8 cellular contexts compared by ENCODE assay signal in the genomic region with DNA sequence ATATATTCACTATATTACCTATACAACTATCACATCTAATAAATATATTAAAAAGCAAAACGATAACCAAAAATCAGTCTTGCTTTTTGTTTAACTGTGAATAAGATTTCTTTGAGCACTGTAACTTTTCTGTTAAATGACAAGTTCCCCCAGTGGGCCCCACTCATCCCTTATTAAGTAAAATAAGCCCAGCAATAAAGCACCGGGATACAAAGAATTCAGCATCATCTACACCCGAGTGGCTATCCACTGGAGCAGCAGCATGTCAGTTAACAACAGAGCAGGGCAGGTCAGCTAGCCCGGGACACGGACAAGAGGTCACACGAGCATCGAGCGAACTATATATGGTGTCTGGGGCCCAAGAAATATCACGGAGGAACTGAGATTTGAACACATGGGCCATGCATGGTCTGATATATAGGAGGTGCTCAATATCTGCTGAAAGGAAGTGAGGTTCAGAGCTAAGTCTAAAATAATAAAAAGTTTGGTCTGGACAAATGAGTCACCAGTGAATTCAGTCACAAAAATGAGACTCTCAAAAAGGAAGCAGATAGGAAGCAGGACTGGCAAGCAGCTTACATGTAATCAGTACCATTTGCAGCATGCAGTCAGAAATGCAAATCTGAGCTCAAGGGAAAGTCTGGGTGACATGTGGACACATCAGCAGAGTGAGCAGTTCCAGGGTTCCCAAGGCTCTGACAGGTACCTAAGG. TPM values are rescaled to one million over a fixed set of nuclear protein-coding genes. Genes with fewer than 3 reads are reported as not detected.
DNase-seq lines count a peak whose midpoint lies in the region; ATAC-seq and TF ChIP-seq lines count a peak whose summit lies in the region.

No MANE protein-coding gene starts in this region.

- H3K79me2 ChIP-seq in Loucy (ENCODE audit: insufficient read depth, low read length): peaks cover 10% of the 10 kb centered on the region; the same call in 1 of the 2 replicates

- H2AFZ ChIP-seq in Loucy (ENCODE audit: low read length): no peak overlapping the region

- ATAC-seq in GM18505 (IDR thresholded peaks at IDR 0.05; ENCODE audit: unreplicated experiment) (peak; percentile 57), GM21723 (IDR thresholded peaks at IDR 0.05; ENCODE audit: unreplicated experiment) (peak; percentile 63)

- no peaks in the 10 kb centered on the region for H3K9me3 ChIP-seq in Loucy (ENCODE audit: insufficient read depth, low read depth, low read length)

- no peaks in the 10 kb centered on the region for H3K27me3 ChIP-seq in Loucy (ENCODE audit: insufficient read depth, low read length, poor library complexity, severe bottlenecking)

- H3K4me3 ChIP-seq in Loucy (ENCODE audit: low read length, poor library complexity, severe bottlenecking): no peak overlapping the region

- no peak overlapping the region for H3K9ac ChIP-seq in Loucy (ENCODE audit: low read depth, low read length, poor library complexity, severe bottlenecking)

- H3K4me1 ChIP-seq in Loucy (ENCODE audit: insufficient read depth, low read length, poor library complexity, severe bottlenecking): peaks cover 41% of the 10 kb centered on the region

- H3F3A ChIP-seq in Loucy (ENCODE audit: low read depth): no peaks in the 10 kb centered on the region

- peak overlapping the region; percentile 10 for H3K4me2 ChIP-seq in Loucy (ENCODE audit: low read depth, low read length, poor library complexity, severe bottlenecking)

- H3K9me2 ChIP-seq in Loucy (replicated peaks; ENCODE audit: low read depth, low read length): no peaks in the 10 kb centered on the region

- TF ChIP-seq CTCF in Loucy (conservative IDR thresholded peaks at IDR 0.05; ENCODE audit: low read length): no peak

- no peaks in the 10 kb centered on the region for H3K36me3 ChIP-seq in Loucy (ENCODE audit: insufficient read depth, low read length)

- peak; percentile 50 for TF ChIP-seq POLR2A in GM18505 (IDR thresholded peaks at IDR 0.05; ENCODE audit: borderline replicate concordance, extremely low read depth, insufficient read depth, insufficient read length)

- H4K20me1 ChIP-seq in Loucy (ENCODE audit: insufficient read depth, low read length, poor library complexity, severe bottlenecking): peaks cover 3% of the 10 kb centered on the region

- DNase-seq in fibroblast of gingiva (ENCODE audit: low read depth): peak; percentile 73
- no peak for DNase-seq in NCI-H1048 (lab: John Stamatoyannopoulos, UW)
- DNase-seq in posterior vena cava (ENCODE audit: low spot score): no peak
- DNase-seq in NCI-H82 treated with DMSO at 0.1 percent for 48 hours (lab: John Stamatoyannopoulos, UW; ENCODE audit: unreplicated experiment): no peak
- DNase-seq in NCI-H187 treated with DMSO at 0.1 percent for 48 hours (lab: John Stamatoyannopoulos, UW): no peak

- intact Hi-C loops in posterior vena cava (cut with DNase I): no loop called here

RNA-seq across cellular contexts. Expression of a gene that starts 4.1 kb away (rescaled TPM):
- 10 to 100 TPM; 17.0 to 17.3 TPM for total RNA-seq in posterior vena cava
